ENCODE assay signal across 22 cellular contexts in the genomic region with DNA sequence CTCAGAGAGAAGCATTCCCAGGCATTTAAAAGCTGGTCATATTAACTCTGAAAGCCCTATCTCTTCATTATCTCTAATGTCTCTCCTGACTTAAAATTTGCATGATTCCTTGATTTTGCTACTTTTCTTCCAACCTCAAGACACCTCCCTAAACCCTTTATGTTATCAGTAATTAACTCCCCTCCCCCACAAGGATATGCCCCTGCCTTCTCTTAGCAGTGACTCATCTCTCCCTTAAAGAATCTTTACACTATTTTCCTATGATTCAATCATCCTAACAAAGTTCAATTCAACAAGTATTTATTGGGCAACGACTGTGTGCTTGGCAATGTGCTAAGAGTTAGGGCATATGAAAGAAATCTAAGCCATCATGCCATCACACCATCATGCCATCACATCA.
DNase-seq lines count a peak whose midpoint lies in the region; ATAC-seq, FAIRE-seq and TF ChIP-seq lines count a peak whose summit lies in the region.
"Had no signal": no experiment of that assay in that cellular context is flagged by ENCODE, and none has a peak within 500 bp of the region (broad histone marks: within the 10 kb centered on the region; RNA-seq: fewer than 3 reads in every experiment).

No MANE protein-coding gene starts in this region.

- no peak overlapping the region for H3K27ac ChIP-seq in hepatocyte
- H3K27ac ChIP-seq in CD8-positive, alpha-beta T cell (ENCODE audit: low read depth, low read length) = no peak overlapping the region
- H3K27ac ChIP-seq: 22Rv1, BLaER1, C4-2B had no signal

- no peak overlapping the region for H3K4me2 ChIP-seq in hepatocyte
- H3K4me2 ChIP-seq: BLaER1 had no signal

- peaks cover 5% of the 10 kb centered on the region for H3K27me3 Mint-ChIP-seq in CD8-positive, alpha-beta T cell (ENCODE audit: low read depth)
- H3K27me3 Mint-ChIP-seq: B cell; CD4-positive, CD25-positive, alpha-beta regulatory T cell had no signal

- POLR2A ChIA-PET in CD8-positive, alpha-beta T cell (lab: Charles Lee) = no interaction called here

- FAIRE-seq in GM12892 (lab: Jason Lieb, UNC) (peak; percentile 9), bronchial epithelial cell (lab: Jason Lieb, UNC) (no peak)
- FAIRE-seq: A204.1 had no signal

- H3K27ac Mint-ChIP-seq in CD8-positive, alpha-beta T cell = no peak overlapping the region
- H3K27ac Mint-ChIP-seq: B cell; CD4-positive, CD25-positive, alpha-beta regulatory T cell; CD8-positive, alpha-beta memory T cell had no signal

- no peaks in the 10 kb centered on the region for H3K79me2 ChIP-seq in hepatocyte

- H3K36me3 ChIP-seq in bronchial epithelial cell (ENCODE audit: control insufficient read depth, insufficient read depth, low read length) (no peaks in the 10 kb centered on the region), hepatocyte (replicated peaks; ENCODE audit: insufficient read depth, low read depth) (no peaks in the 10 kb centered on the region)
- H3K36me3 ChIP-seq in CD8-positive, alpha-beta T cell (ENCODE audit: insufficient read depth, low read length) = no peaks in the 10 kb centered on the region
- H3K36me3 ChIP-seq: BLaER1 had no signal

- 60% methylated on average over 1 of the region's 1 CpG for WGBS in hepatocyte (ENCODE audit: low lambda C conversion rate, missing lambda C conversion rate)

- no peaks in the 10 kb centered on the region for H4K20me1 ChIP-seq in hepatocyte (ENCODE audit: insufficient read depth, poor library complexity, severe bottlenecking)
- H4K20me1 ChIP-seq: BLaER1 had no signal

- no peak for TF ChIP-seq CTCF in bronchial epithelial cell (IDR thresholded peaks at IDR 0.05; ENCODE audit: insufficient read depth, low read length, severe bottlenecking)
- no peak for TF ChIP-seq CTCF in hepatocyte (IDR thresholded peaks at IDR 0.05; ENCODE audit: poor library complexity)
- TF ChIP-seq CTCF in CD8-positive, alpha-beta T cell (IDR thresholded peaks at IDR 0.05) = no peak

- CTCF ChIA-PET in CD8-positive, alpha-beta T cell (lab: Charles Lee) = no interaction called here

- peaks cover 4% of the 10 kb centered on the region for H3K4me1 ChIP-seq in hepatocyte (ENCODE audit: insufficient read depth)
- no peaks in the 10 kb centered on the region for H3K4me1 ChIP-seq in CD8-positive, alpha-beta T cell (ENCODE audit: insufficient read depth, low read length)
- H3K4me1 ChIP-seq: BLaER1 had no signal

- DNase-seq in COLO829 (ENCODE audit: low spot score) (peak; percentile 21), GM12892 (ENCODE audit: insufficient read length) (no peak), bronchial epithelial cell (ENCODE audit: low read depth) (peak; percentile 25), hepatocyte (ENCODE audit: low spot score) (peak; percentile 11), NCI-H748 treated with DMSO at 0.1 percent for 48 hours (lab: John Stamatoyannopoulos, UW) (no peak), DMS79 treated with DMSO at 0.1 percent for 48 hours (lab: John Stamatoyannopoulos, UW) (no peak)
- no peak for DNase-seq in CD8-positive, alpha-beta T cell
- DNase-seq: Calu3; CD4-positive, CD25-positive, alpha-beta regulatory T cell; CD8-positive, alpha-beta memory T cell; COR-L47; DMS153; GF-D8; GOT3; H7; HCEC 1CT had no signal

- H3K4me3 ChIP-seq in bronchial epithelial cell (ENCODE audit: low read depth, low read length) (no peak overlapping the region), hepatocyte (no peak overlapping the region)
- no peak overlapping the region for H3K4me3 ChIP-seq in CD8-positive, alpha-beta T cell (ENCODE audit: low read depth, low read length)
- H3K4me3 ChIP-seq: BLaER1 had no signal

- no peaks in the 10 kb centered on the region for H3K9me3 Mint-ChIP-seq in CD8-positive, alpha-beta T cell
- H3K9me3 Mint-ChIP-seq: CD4-positive, CD25-positive, alpha-beta regulatory T cell; CD8-positive, alpha-beta memory T cell had no signal

- H3K9me3 ChIP-seq in hepatocyte (ENCODE audit: low read depth) = no peaks in the 10 kb centered on the region
- H3K9me3 ChIP-seq in CD8-positive, alpha-beta T cell (ENCODE audit: low read length) = no peaks in the 10 kb centered on the region
- H3K9me3 ChIP-seq: BLaER1 had no signal

- no peak overlapping the region for H2AFZ ChIP-seq in hepatocyte

- H3K36me3 Mint-ChIP-seq in CD8-positive, alpha-beta T cell = no peaks in the 10 kb centered on the region
- H3K36me3 Mint-ChIP-seq: CD4-positive, CD25-positive, alpha-beta regulatory T cell; CD8-positive, alpha-beta memory T cell had no signal

- H3K27me3 ChIP-seq in bronchial epithelial cell (ENCODE audit: control insufficient read depth, insufficient read depth, low read length) (no peaks in the 10 kb centered on the region), hepatocyte (no peaks in the 10 kb centered on the region)
- no peaks in the 10 kb centered on the region for H3K27me3 ChIP-seq in CD8-positive, alpha-beta T cell (ENCODE audit: insufficient read depth, low read length)
- H3K27me3 ChIP-seq: BLaER1 had no signal

- no peak for TF ChIP-seq POLR2A in GM12892 (IDR thresholded peaks at IDR 0.05; ENCODE audit: low read depth, low read length)

- no peak overlapping the region for H3K4me3 Mint-ChIP-seq in CD8-positive, alpha-beta T cell
- H3K4me3 Mint-ChIP-seq: B cell; CD4-positive, CD25-positive, alpha-beta regulatory T cell; CD8-positive, alpha-beta memory T cell had no signal

- ATAC-seq in HG02642 (IDR thresholded peaks at IDR 0.05; ENCODE audit: poor library complexity, unreplicated experiment) = no peak
- no peak for ATAC-seq in CD8-positive, alpha-beta T cell

- H3K4me1 Mint-ChIP-seq in CD8-positive, alpha-beta T cell (ENCODE audit: low read depth) = no peaks in the 10 kb centered on the region
- H3K4me1 Mint-ChIP-seq: B cell; CD4-positive, CD25-positive, alpha-beta regulatory T cell; CD8-positive, alpha-beta memory T cell had no signal

- H3K9me2 ChIP-seq in hepatocyte (replicated peaks; ENCODE audit: insufficient read depth) = no peaks in the 10 kb centered on the region

- intact Hi-C loops in CD8-positive, alpha-beta T cell (cut with DNase I, micrococcal nuclease) = no loop called here

Comparison
In these comparisons a context has a peak if more than half of its experiments do, and no peak if none do; other contexts are left out.
1. DNase-seq: peak in COLO829 (single experiment), bronchial epithelial cell (single experiment) and hepatocyte (single experiment); none in GM12892 (single experiment), NCI-H748 treated with DMSO at 0.1 percent for 48 hours (single experiment), DMS79 treated with DMSO at 0.1 percent for 48 hours (single experiment) and CD8-positive, alpha-beta T cell (0 of 7).